9 cellular contexts compared by ENCODE assay signal in the genomic region with DNA sequence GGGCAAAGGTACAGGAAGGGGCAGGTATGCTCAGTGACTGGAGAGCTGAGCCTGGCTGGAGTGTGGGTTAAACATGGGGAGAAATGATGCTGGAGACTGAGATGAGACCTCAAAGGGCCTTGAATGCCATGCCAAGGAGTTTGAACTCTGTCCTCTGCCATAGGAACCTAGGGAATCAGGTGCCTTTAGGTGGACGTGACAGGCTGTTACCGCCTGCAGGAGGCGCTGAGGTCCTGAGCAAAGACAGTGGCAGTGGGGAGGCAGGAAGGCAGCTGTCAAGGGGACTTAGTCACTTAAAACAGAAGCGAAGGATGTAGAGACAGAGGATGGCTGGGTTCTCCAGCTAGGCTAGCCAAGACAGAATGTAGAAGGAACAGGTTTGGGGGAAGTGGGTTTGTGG.
DNase-seq lines count a peak whose midpoint lies in the region; ATAC-seq lines count a peak whose summit lies in the region.
"Had no signal": no experiment of that assay in that cellular context is flagged by ENCODE, and none has a peak within 500 bp of the region (broad histone marks: within the 10 kb centered on the region; RNA-seq: fewer than 3 reads in every experiment).

No MANE protein-coding gene starts in this region.

- H3K27ac ChIP-seq in caudate nucleus (ENCODE audit: low read depth, low read length): no peak overlapping the region
- H3K27ac ChIP-seq: thoracic aorta had no signal

- H3K9me3 Mint-ChIP-seq in activated T-cell treated with anti-CD3 and anti-CD28 coated beads, Interleukin-2, amount 50 U/mL, for 24 hours: no peaks in the 10 kb centered on the region
- no peaks in the 10 kb centered on the region for H3K9me3 Mint-ChIP-seq in effector memory CD8-positive, alpha-beta T cell

- peaks cover 9% of the 10 kb centered on the region for H3K4me1 Mint-ChIP-seq in activated T-cell treated with anti-CD3 and anti-CD28 coated beads, Interleukin-2, amount 50 U/mL, for 24 hours (ENCODE audit: low read depth)
- peaks cover 8 to 12% of the 10 kb centered on the region in 2 donors for H3K4me1 Mint-ChIP-seq in effector memory CD8-positive, alpha-beta T cell (ENCODE audit: low read depth in 2 of 2)

- H3K27ac Mint-ChIP-seq in activated T-cell treated with anti-CD3 and anti-CD28 coated beads, Interleukin-2, amount 50 U/mL, for 24 hours: peak overlapping the region; percentile 11
- H3K27ac Mint-ChIP-seq in effector memory CD8-positive, alpha-beta T cell: peak overlapping the region; percentile 11 to 86

- no peak for DNase-seq in activated T-cell treated with anti-CD3 and anti-CD28 coated beads, Interleukin-2, amount 50 U/mL, for 24 hours
- DNase-seq in activated T-cell treated with anti-CD3 and anti-CD28 coated beads for 4 hours: no peak
- DNase-seq in RKO (ENCODE audit: low spot score): peak; percentile 53
- peak in 1 of 3 experiments; percentile 9 for DNase-seq in effector memory CD8-positive, alpha-beta T cell
- peak; percentile 43 for DNase-seq in stimulated activated naive CD8-positive, alpha-beta T cell treated with anti-CD3 and anti-CD28 coated beads, Interleukin-15, Interleukin-2, amounts not matched to agents 100 U/mL and 50 U/mL, for 24 hours
- DNase-seq in DMS114 treated with DMSO at 0.1 percent for 48 hours (lab: John Stamatoyannopoulos, UW; ENCODE audit: unreplicated experiment): no peak
- DNase-seq in caudate nucleus (lab: John Stamatoyannopoulos, UW): no peak

- ATAC-seq in effector memory CD8-positive, alpha-beta T cell (replicated peaks): no peak
- ATAC-seq in stimulated activated naive CD8-positive, alpha-beta T cell treated with anti-CD3 and anti-CD28 coated beads, Interleukin-15, Interleukin-2, amounts not matched to agents 100 U/mL and 50 U/mL, for 24 hours: peak; percentile 32
- no peak for ATAC-seq in GM21528 (IDR thresholded peaks at IDR 0.05; ENCODE audit: low FRiP score, unreplicated experiment)

- H3K27me3 Mint-ChIP-seq in activated T-cell treated with anti-CD3 and anti-CD28 coated beads, Interleukin-2, amount 50 U/mL, for 24 hours: no peaks in the 10 kb centered on the region
- H3K27me3 Mint-ChIP-seq in effector memory CD8-positive, alpha-beta T cell: no peaks in the 10 kb centered on the region

- no peak overlapping the region for H3K4me3 Mint-ChIP-seq in activated T-cell treated with anti-CD3 and anti-CD28 coated beads, Interleukin-2, amount 50 U/mL, for 24 hours
- H3K4me3 Mint-ChIP-seq in effector memory CD8-positive, alpha-beta T cell: no peak overlapping the region

- peaks cover 95% of the 10 kb centered on the region for H3K36me3 Mint-ChIP-seq in activated T-cell treated with anti-CD3 and anti-CD28 coated beads, Interleukin-2, amount 50 U/mL, for 24 hours (ENCODE audit: low read depth)
- H3K36me3 Mint-ChIP-seq in effector memory CD8-positive, alpha-beta T cell (ENCODE audit: insufficient read depth): peaks cover 94% of the 10 kb centered on the region

Comparison
In these comparisons a context has a peak if more than half of its experiments do, and no peak if none do; other contexts are left out.
1. DNase-seq: peak in RKO (single experiment) and stimulated activated naive CD8-positive, alpha-beta T cell treated with anti-CD3 and anti-CD28 coated beads, Interleukin-15, Interleukin-2, amounts not matched to agents 100 U/mL and 50 U/mL, for 24 hours (single experiment); none in activated T-cell treated with anti-CD3 and anti-CD28 coated beads, Interleukin-2, amount 50 U/mL, for 24 hours (single experiment), activated T-cell treated with anti-CD3 and anti-CD28 coated beads for 4 hours (single experiment), DMS114 treated with DMSO at 0.1 percent for 48 hours (single experiment) and caudate nucleus (0 of 61).